ENCODE assay signal across 8 cellular contexts in genomic region chr14:35416108-35416750, GRCh38. TPM values are rescaled to one million over a fixed set of nuclear protein-coding genes. Genes with fewer than 3 reads are reported as not detected.
DNase-seq lines count a peak whose midpoint lies in the region; ATAC-seq and TF ChIP-seq lines count a peak whose summit lies in the region.

No MANE protein-coding gene starts in this region.

- H3K27ac ChIP-seq in lower lobe of right lung, result no peak overlapping the region
- peak overlapping the region in 3 of 12 donors; percentile 5 to 72 (median 60) for H3K27ac ChIP-seq in heart left ventricle

- H3K4me1 ChIP-seq in lower lobe of right lung (peaks cover 41% of the 10 kb centered on the region), heart left ventricle (peaks cover 2 to 38% (median 21%) of the 10 kb centered on the region in 12 donors)

- DNase-seq in activated CD4-positive, alpha-beta T cell treated with anti-CD3 and anti-CD28 coated beads for 48 hours, result peak; percentile 78
- DNase-seq in myocyte (ENCODE audit: low read depth) (peak; percentile 40), glomerular visceral epithelial cell (ENCODE audit: extremely low spot score) (no peak), lower lobe of right lung (no peak), heart left ventricle (no peak), HuH-7 (ENCODE audit: low spot score) (no peak)

- ATAC-seq in GM18498 (IDR thresholded peaks at IDR 0.05; ENCODE audit: unreplicated experiment), result peak; percentile 57
- ATAC-seq in HG02759 (IDR thresholded peaks at IDR 0.05; ENCODE audit: unreplicated experiment), result peak; percentile 58
- ATAC-seq in lower lobe of right lung, result no peak
- no peak for ATAC-seq in heart left ventricle

- intact Hi-C loops in lower lobe of right lung (cut with DNase I) (no loop called here), heart left ventricle (cut with DNase I) (loop anchor here in 4 of 10 donors (5.0 to 10.0 kb wide), 4 partner anchors 204 to 741 kb away; partner anchors contain the start of gene BAZ1A (in 1 of the 4))

- TF ChIP-seq CTCF in lower lobe of right lung (IDR thresholded peaks at IDR 0.05), result no peak
- no peak for TF ChIP-seq CTCF in heart left ventricle (IDR thresholded peaks at IDR 0.05)

- H3K9me3 ChIP-seq in lower lobe of right lung, result no peaks in the 10 kb centered on the region
- no peaks in the 10 kb centered on the region for H3K9me3 ChIP-seq in heart left ventricle

- 20 to 35% (median 27%) methylated on average over 5 of the region's 5 CpGs for WGBS in heart left ventricle, 4 donors

- no peaks in the 10 kb centered on the region for H3K27me3 ChIP-seq in lower lobe of right lung (ENCODE audit: low read depth)
- H3K27me3 ChIP-seq in heart left ventricle, result no peaks in the 10 kb centered on the region

- TF ChIP-seq POLR2A in heart left ventricle (IDR thresholded peaks at IDR 0.05), result no peak

- H3K36me3 ChIP-seq in lower lobe of right lung (no peaks in the 10 kb centered on the region), heart left ventricle (no peaks in the 10 kb centered on the region)

- H3K4me3 ChIP-seq in lower lobe of right lung (no peak overlapping the region), heart left ventricle (no peak overlapping the region)

RNA-seq across cellular contexts. Expression of gene NFKBIA, which starts 11.7 kb away (rescaled TPM):
- 54.0 and 58.7 TPM in 2 replicates for total RNA-seq in myocyte
- polyA plus RNA-seq in myocyte (2012), result 15.1 TPM
- 331 TPM for total RNA-seq in lower lobe of right lung
- 100 to 1,000 TPM in 3 of 9 donors, 10 to 100 TPM in 6; 42.7 to 193 (median 68.5) TPM for total RNA-seq in heart left ventricle
- 10 to 100 TPM; 53.9 to 64.3 TPM for polyA plus RNA-seq in heart left ventricle

Comparison
In these comparisons a context has a peak if more than half of its experiments do, and no peak if none do; other contexts are left out.
1. ATAC-seq: peak in GM18498 (single experiment) and HG02759 (single experiment); none in lower lobe of right lung (0 of 2) and heart left ventricle (0 of 4).
2. DNase-seq: peak in activated CD4-positive, alpha-beta T cell treated with anti-CD3 and anti-CD28 coated beads for 48 hours (single experiment) and myocyte (single experiment); none in glomerular visceral epithelial cell (single experiment), lower lobe of right lung (single experiment), heart left ventricle (0 of 5) and HuH-7 (single experiment).